ENCODE assay signal across 8 cellular contexts in genomic region chrX:13689519-13690211, GRCh38. TPM values are rescaled to one million over a fixed set of nuclear protein-coding genes. Genes with fewer than 3 reads are reported as not detected.
DNase-seq lines count a peak whose midpoint lies in the region; ATAC-seq and TF ChIP-seq lines count a peak whose summit lies in the region.

No MANE protein-coding gene starts in this region.

- CTCF ChIA-PET in SK-N-SH (lab: Yijun Ruan, JAX), result interaction anchor here (0.7 to 1.8 kb wide), 2 partner anchors 13 to 342 kb away, joined by 4 read pairs; no protein-coding TSS in a partner anchor

- H3K4me3 ChIP-seq in ACC112 (ENCODE audit: low read depth, low read length), result peak overlapping the region; percentile 100
- H3K4me3 ChIP-seq in SK-N-SH (ENCODE audit: low read depth in 2 of 2, low read length in 1 of 2), result peak overlapping the region; percentile 91 to 95
- peak overlapping the region; percentile 68 to 83 (median 76) for H3K4me3 ChIP-seq in esophagus muscularis mucosa
- peak overlapping the region; percentile 75 to 84 for H3K4me3 ChIP-seq in neutrophil (ENCODE audit: low read depth in 1 of 2, low read length in 1 of 2)

- H3K79me2 ChIP-seq in ACC112 (ENCODE audit: control insufficient read depth, insufficient read depth, low read length, unreplicated experiment) (peaks cover 56% of the 10 kb centered on the region), SK-N-SH (ENCODE audit: insufficient read depth) (peaks cover 54% of the 10 kb centered on the region)

- H3K27ac ChIP-seq in ACC112 (ENCODE audit: low read depth, low read length), result peak overlapping the region; percentile 94
- peak overlapping the region; percentile 87 to 88 for H3K27ac ChIP-seq in SK-N-SH (ENCODE audit: low read depth in 2 of 2, low read length in 1 of 2)
- peak overlapping the region; percentile 92 to 95 (median 94) for H3K27ac ChIP-seq in esophagus muscularis mucosa (replicated peaks in 1 of 4)
- H3K27ac ChIP-seq in neutrophil, result peak overlapping the region; percentile 85

- H2AFZ ChIP-seq in ACC112 (ENCODE audit: low read length, unreplicated experiment) (peak overlapping the region; percentile 89), SK-N-SH (ENCODE audit: low read depth) (peak overlapping the region; percentile 91)

- TF ChIP-seq RAD21 in SK-N-SH (IDR thresholded peaks at IDR 0.05; ENCODE audit: low read length), result no peak

- TF ChIP-seq POLR2A in esophagus muscularis mucosa (IDR thresholded peaks at IDR 0.05; ENCODE audit: low read depth), result no peak

- DNase-seq in SK-N-SH, result no peak
- no peak for DNase-seq in esophagus muscularis mucosa (ENCODE audit: extremely low spot score)
- no peak for DNase-seq in NK-92 treated with Interleukin-12 subunit alpha and Interleukin-12 subunit beta, amount 100 ng/mL, for 24 hours (lab: John Stamatoyannopoulos, UW)
- DNase-seq in iPS-NIHi7 (ENCODE audit: extremely low spot score), result no peak

- H3K9me3 ChIP-seq in SK-N-SH, result no peaks in the 10 kb centered on the region
- H3K9me3 ChIP-seq in esophagus muscularis mucosa, result no peaks in the 10 kb centered on the region
- H3K9me3 ChIP-seq in neutrophil, result no peaks in the 10 kb centered on the region

- ATAC-seq in GM19395 (IDR thresholded peaks at IDR 0.05; ENCODE audit: unreplicated experiment), result peak; percentile 15
- ATAC-seq in HG03280 (IDR thresholded peaks at IDR 0.05; ENCODE audit: unreplicated experiment), result no peak

- 0 out of 2 replicates have a peak, but pooled peaks cover 7% of the 10 kb centered on the region for H3K36me3 ChIP-seq in ACC112 (ENCODE audit: insufficient read depth, low read length)
- H3K36me3 ChIP-seq in SK-N-SH (replicated peaks in 1 of 2; ENCODE audit: control insufficient read depth in 1 of 2, insufficient read depth in 2 of 2, low read length in 1 of 2), result no peaks in the 10 kb centered on the region
- H3K36me3 ChIP-seq in esophagus muscularis mucosa, result no peaks in the 10 kb centered on the region
- H3K36me3 ChIP-seq in neutrophil, result no peaks in the 10 kb centered on the region

- H3K4me2 ChIP-seq in SK-N-SH, result peak overlapping the region; percentile 94

- POLR2A ChIA-PET in SK-N-SH (lab: Yijun Ruan, JAX), result interaction anchor here (2.4 kb wide), 1 partner anchor 45 kb away, joined by 8 read pairs; the partner anchor contains the start of genes OFD1 and TRAPPC2

- H3F3A ChIP-seq in SK-N-SH (replicated peaks; ENCODE audit: insufficient read depth), result no peaks in the 10 kb centered on the region

- no peaks in the 10 kb centered on the region for H3K9me2 ChIP-seq in SK-N-SH

- H3K9ac ChIP-seq in SK-N-SH, result peak overlapping the region; percentile 94

- WGBS in SK-N-SH (ENCODE audit: low lambda C conversion rate), result 3% methylated on average over 26 of the region's 26 CpGs
- 5% methylated on average over 26 of the region's 26 CpGs for WGBS in esophagus muscularis mucosa

- peaks cover 35% of the 10 kb centered on the region for H4K20me1 ChIP-seq in SK-N-SH (ENCODE audit: insufficient read depth)

- TF ChIP-seq EP300 in SK-N-SH (IDR thresholded peaks at IDR 0.05; ENCODE audit: borderline replicate concordance in 1 of 2, low read depth in 1 of 2, low read length in 1 of 2) (no peak), esophagus muscularis mucosa (IDR thresholded peaks at IDR 0.05) (no peak)

- no peaks in the 10 kb centered on the region for H3K27me3 ChIP-seq in ACC112 (ENCODE audit: insufficient read depth, low read length)
- no peaks in the 10 kb centered on the region; the same call in 1 of the 2 replicates for H3K27me3 ChIP-seq in SK-N-SH (ENCODE audit: insufficient read depth)
- H3K27me3 ChIP-seq in esophagus muscularis mucosa, result no peaks in the 10 kb centered on the region
- H3K27me3 ChIP-seq in neutrophil, result no peaks in the 10 kb centered on the region

- no peak for TF ChIP-seq CTCF in SK-N-SH (IDR thresholded peaks at IDR 0.05)
- TF ChIP-seq CTCF in esophagus muscularis mucosa (IDR thresholded peaks at IDR 0.05), result no peak
- TF ChIP-seq CTCF in neutrophil (IDR thresholded peaks at IDR 0.05), result no peak

- peaks cover 43% of the 10 kb centered on the region for H3K4me1 ChIP-seq in ACC112 (ENCODE audit: control insufficient read depth, insufficient read depth, low read length, unreplicated experiment)
- H3K4me1 ChIP-seq in SK-N-SH (ENCODE audit: control insufficient read depth in 1 of 2, insufficient read depth in 2 of 2, low read depth in 1 of 2, low read length in 1 of 2), result peaks cover 2 to 22% of the 10 kb centered on the region in 2 experiments
- peaks cover 30 to 52% (median 45%) of the 10 kb centered on the region in 4 donors for H3K4me1 ChIP-seq in esophagus muscularis mucosa
- peaks cover 15 to 34% of the 10 kb centered on the region in 2 experiments for H3K4me1 ChIP-seq in neutrophil (ENCODE audit: control insufficient read depth in 1 of 2, insufficient read depth in 1 of 2, low read depth in 1 of 2, low read length in 1 of 2)

- intact Hi-C loops in esophagus muscularis mucosa (cut with DNase I), result no loop called here

TF ChIP-seq in SK-N-SH, 30 proteins besides CTCF, POLR2A, EP300 and RAD21:
- no peak for TF ChIP-seq PBX3 (IDR thresholded peaks at IDR 0.05)
- TF ChIP-seq USF1 (IDR thresholded peaks at IDR 0.05; ENCODE audit: borderline replicate concordance, low read depth), result peak; percentile 77
TF ChIP-seq in SK-N-SH: peak in this region for 1.

RNA-seq across cellular contexts. Expression of gene RAB9A, which starts 0.7 kb away (rescaled TPM):
- 15.3 and 16.6 TPM in 2 replicates for polyA plus RNA-seq in SK-N-SH (2012; rRNA removed)
- 19.6 and 29.5 TPM in 2 replicates for polyA plus RNA-seq in SK-N-SH (2012; cell fraction: cytosol; rRNA removed)
- 3.9 and 11.4 TPM in 2 replicates for polyA plus RNA-seq in SK-N-SH (2012; cell fraction: nucleus; rRNA removed)
- 10 to 100 TPM; 20.8 to 33.1 (median 25.4) TPM for total RNA-seq in esophagus muscularis mucosa

RNA-seq across cellular contexts. Expression of gene TCEANC, which starts 36.7 kb away (rescaled TPM):
- polyA plus RNA-seq in SK-N-SH (2012; rRNA removed), result 0.84 and 1.2 TPM in 2 replicates
- 1.0 and 1.2 TPM in 2 replicates for polyA plus RNA-seq in SK-N-SH (2012; cell fraction: cytosol; rRNA removed)
- polyA plus RNA-seq in SK-N-SH (2012; cell fraction: nucleus; rRNA removed), result 1.4 and 2.2 TPM in 2 replicates
- 1 to 10 TPM; 3.5 to 7.1 (median 4.0) TPM for total RNA-seq in esophagus muscularis mucosa

RNA-seq across cellular contexts. Expression of gene TRAPPC2, which starts 44.8 kb away (rescaled TPM):
- 10.4 and 12.5 TPM in 2 replicates for polyA plus RNA-seq in SK-N-SH (2012; rRNA removed)
- polyA plus RNA-seq in SK-N-SH (2012; cell fraction: cytosol; rRNA removed), result 11.0 and 12.0 TPM in 2 replicates
- polyA plus RNA-seq in SK-N-SH (2012; cell fraction: nucleus; rRNA removed), result 14.3 and 22.0 TPM in 2 replicates
- 10 to 100 TPM; 13.1 to 20.4 (median 15.2) TPM for total RNA-seq in esophagus muscularis mucosa

RNA-seq across cellular contexts. Expression of gene OFD1, which starts 44.9 kb away (rescaled TPM):
- 13.4 and 16.5 TPM in 2 replicates for polyA plus RNA-seq in SK-N-SH (2012; rRNA removed)
- 8.3 and 9.3 TPM in 2 replicates for polyA plus RNA-seq in SK-N-SH (2012; cell fraction: cytosol; rRNA removed)
- 71.4 and 113 TPM in 2 replicates for polyA plus RNA-seq in SK-N-SH (2012; cell fraction: nucleus; rRNA removed)
- total RNA-seq in esophagus muscularis mucosa, result 10 to 100 TPM; 12.6 to 17.2 (median 14.8) TPM
